8 cellular contexts compared by ENCODE assay signal in the genomic region with DNA sequence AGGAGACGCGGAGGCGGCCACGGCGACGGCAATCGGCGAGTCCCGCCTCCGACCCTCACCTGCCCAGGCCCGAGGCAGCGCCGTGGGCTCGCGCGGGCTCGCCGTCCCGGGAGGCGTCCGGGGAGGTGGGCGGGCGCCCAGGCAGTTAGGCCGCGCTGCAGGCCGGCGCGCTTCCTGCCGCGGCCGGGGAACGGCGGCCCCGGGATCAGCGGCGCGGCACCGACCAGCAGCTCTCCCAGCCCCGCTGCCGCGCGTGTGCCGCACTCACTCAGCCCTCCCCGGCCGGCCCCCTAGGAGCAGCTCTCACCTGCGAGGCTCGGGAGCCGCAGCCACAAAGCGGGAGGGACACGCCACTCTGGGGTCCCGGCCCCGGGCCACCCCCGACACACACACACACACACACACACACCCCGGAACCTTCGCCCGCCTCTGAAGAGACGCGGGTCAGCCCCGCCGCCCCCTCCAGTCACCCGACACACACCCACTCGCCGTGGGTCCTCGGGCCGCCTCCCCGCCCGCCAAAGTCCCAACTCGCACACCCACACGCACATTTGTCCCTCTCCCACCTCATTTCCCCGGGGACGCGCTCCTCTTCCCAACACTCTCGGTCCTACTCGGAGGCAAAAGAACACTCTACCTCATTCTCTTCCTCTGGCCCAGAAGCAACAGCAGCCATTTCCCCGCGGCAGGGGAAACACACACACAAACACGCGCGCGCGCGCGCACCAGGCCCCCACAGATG. TPM values are rescaled to one million over a fixed set of nuclear protein-coding genes. Genes with fewer than 3 reads are reported as not detected.
A peak's percentile ranks its signal among the peaks of the same experiment; 100 is the strongest.
DNase-seq lines count a peak whose midpoint lies in the region; TF ChIP-seq lines count a peak whose summit lies in the region.

A gene (minus strand): TSS at position 702 of the 742 bp plus-strand sequence. CDS start 60 bp downstream, at position 642.

- H3K9me3 ChIP-seq in breast epithelium (no peaks in the 10 kb centered on the region), skeletal muscle tissue (ENCODE audit: control insufficient read depth in 3 of 3, low read length in 3 of 3) (no peaks in the 10 kb centered on the region)

- H3K27ac ChIP-seq in breast epithelium (peak within 1 kb of the TSS; percentile 98 to 99), skeletal muscle tissue (ENCODE audit: low read depth, low read length) (peak within 1 kb of the TSS; percentile 97)

- H3K27me3 ChIP-seq in breast epithelium (no peaks in the 10 kb centered on the region), skeletal muscle tissue (ENCODE audit: control insufficient read depth in 3 of 3, insufficient read depth in 3 of 3, low read length in 3 of 3) (no peaks in the 10 kb centered on the region)

- H3K9ac ChIP-seq in skeletal muscle tissue (ENCODE audit: low read depth in 1 of 3, low read length in 3 of 3): peak within 1 kb of the TSS; percentile 95 to 98 (median 97)

- TF ChIP-seq CTCF in WI38 (IDR thresholded peaks at IDR 0.05; ENCODE audit: low read depth, low read length) (no peak), breast epithelium (IDR thresholded peaks at IDR 0.05) (no peak)

- H3K4me3 ChIP-seq in WI38 (ENCODE audit: low read depth, low read length): peak within 1 kb of the TSS; percentile 84
- H3K4me3 ChIP-seq in breast epithelium: peak within 1 kb of the TSS; percentile 79 to 99 (median 95)
- H3K4me3 ChIP-seq in skeletal muscle tissue (ENCODE audit: low read length in 3 of 3): peak within 1 kb of the TSS; percentile 88 to 94 (median 91)

- H3K4me1 ChIP-seq in breast epithelium: peaks cover 0 to 19% of the 10 kb centered on the region in 2 donors
- H3K4me1 ChIP-seq in skeletal muscle tissue (ENCODE audit: control insufficient read depth in 3 of 3, insufficient read depth in 3 of 3, low read length in 3 of 3): peaks cover 22 to 37% (median 35%) of the 10 kb centered on the region in 3 donors

- TF ChIP-seq POLR2A in breast epithelium (IDR thresholded peaks at IDR 0.05): no peak

- DNase-seq in Daoy (ENCODE audit: low read depth) (peak; percentile 62), GOT3 (lab: John Stamatoyannopoulos, UW) (peak; percentile 15), NAMALWA (ENCODE audit: low spot score) (peak; percentile 73), breast epithelium (ENCODE audit: low spot score in 2 of 2) (peak; percentile 62 to 67), iPS-NIHi11 (ENCODE audit: low spot score) (peak; percentile 72), DMS114 treated with DMSO at 0.1 percent for 48 hours (lab: John Stamatoyannopoulos, UW; ENCODE audit: unreplicated experiment) (no peak)

- H3K36me3 ChIP-seq in breast epithelium (no peaks in the 10 kb centered on the region), skeletal muscle tissue (ENCODE audit: control insufficient read depth in 3 of 3, insufficient read depth in 3 of 3, low read length in 3 of 3) (no peaks in the 10 kb centered on the region)

- intact Hi-C loops in breast epithelium (cut with DNase I; ENCODE audit: low total_unique reads): loop anchor here (10.0 kb wide), 1 partner anchor 46 kb away; a partner anchor contains a TSS

RNA-seq across cellular contexts. Expression of the gene that starts here (rescaled TPM):
- total RNA-seq in Daoy (2014; rRNA removed; shearing (Covaris generic)): 3.2 and 4.2 TPM in 2 replicates
- total RNA-seq in breast epithelium (10 to 100 TPM; 22.4 to 53.1 (median 39.0) TPM), skeletal muscle tissue (31.3 TPM)
